Comparison of ENCODE assay signal across 2 cellular contexts in the genomic region with DNA sequence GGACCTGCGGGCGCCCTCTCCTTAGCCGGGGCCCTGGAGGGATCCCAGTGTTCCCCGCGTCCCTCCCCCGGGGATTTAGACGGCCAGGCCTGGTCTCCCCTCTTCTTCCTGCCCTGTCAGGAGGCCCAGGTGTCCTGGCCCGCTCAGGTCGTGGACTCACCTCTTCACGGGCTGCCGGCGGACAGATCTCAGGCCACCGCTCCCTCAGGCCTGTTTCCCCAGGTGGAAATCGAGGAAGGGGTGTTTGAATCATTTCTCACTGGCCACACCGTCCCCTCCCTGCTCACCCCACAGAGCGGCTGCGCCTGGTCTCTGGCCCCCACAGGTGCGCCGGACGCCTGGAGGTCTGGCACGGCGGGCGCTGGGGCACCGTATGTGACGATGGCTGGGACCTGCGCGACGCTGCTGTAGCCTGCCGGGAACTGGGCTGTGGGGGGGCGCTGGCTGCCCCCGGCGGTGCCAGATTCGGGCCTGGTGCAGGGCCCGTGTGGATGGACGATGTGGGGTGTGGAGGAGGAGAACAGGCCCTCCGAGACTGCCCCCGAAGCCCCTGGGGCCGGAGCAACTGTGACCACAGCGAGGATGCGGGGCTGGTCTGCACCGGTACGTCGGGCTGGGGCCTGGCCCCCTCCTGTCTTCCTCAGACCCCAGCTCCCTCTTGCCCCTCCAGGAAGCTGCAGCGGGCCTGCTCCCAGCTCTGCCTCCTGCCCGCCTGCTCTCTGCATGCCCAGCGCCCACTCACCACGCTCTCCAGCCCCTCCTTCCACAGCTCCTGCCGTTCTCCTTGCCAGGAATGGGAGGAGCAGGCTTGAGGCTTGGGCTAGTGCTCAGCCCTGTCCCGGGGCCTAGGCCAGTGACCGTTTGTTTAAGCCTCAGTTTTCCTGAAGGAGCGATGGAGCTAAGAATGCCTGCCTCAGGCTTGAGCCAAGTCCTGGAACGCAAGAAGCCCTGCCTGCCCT.
TF ChIP-seq lines count a peak whose summit lies in the region.

No MANE protein-coding gene starts in this region.

TF ChIP-seq in SK-N-SH treated with all-trans-retinoic acid at 6 μM for 48 hours, 23 proteins besides CTCF, POLR2A, EP300 and RAD21 (continued from another document):
- TF ChIP-seq CSDC2 (CRISPR knock-in tag; IDR thresholded peaks at IDR 0.05) (no peak), OSR1 (CRISPR knock-in tag; IDR thresholded peaks at IDR 0.05) (no peak), TSHZ2 (CRISPR knock-in tag; IDR thresholded peaks at IDR 0.05) (no peak), PPARA (CRISPR knock-in tag; IDR thresholded peaks at IDR 0.05; ENCODE audit: borderline replicate concordance) (no peak), TCF4 (CRISPR knock-in tag; IDR thresholded peaks at IDR 0.05; ENCODE audit: borderline replicate concordance) (no peak), ZNF70 (CRISPR knock-in tag; IDR thresholded peaks at IDR 0.05) (no peak), ZNF565 (CRISPR knock-in tag; conservative IDR thresholded peaks at IDR 0.05; ENCODE audit: low read depth) (no peak), ZFP30 (CRISPR knock-in tag; IDR thresholded peaks at IDR 0.05) (no peak), ESRRG (CRISPR knock-in tag; IDR thresholded peaks at IDR 0.05) (no peak), TOX (CRISPR knock-in tag; IDR thresholded peaks at IDR 0.05; ENCODE audit: borderline replicate concordance) (no peak)

TF ChIP-seq in SK-N-SH, 30 proteins besides CTCF, POLR2A, EP300 and RAD21 (continued from another document):
- TF ChIP-seq, protein P1, sequence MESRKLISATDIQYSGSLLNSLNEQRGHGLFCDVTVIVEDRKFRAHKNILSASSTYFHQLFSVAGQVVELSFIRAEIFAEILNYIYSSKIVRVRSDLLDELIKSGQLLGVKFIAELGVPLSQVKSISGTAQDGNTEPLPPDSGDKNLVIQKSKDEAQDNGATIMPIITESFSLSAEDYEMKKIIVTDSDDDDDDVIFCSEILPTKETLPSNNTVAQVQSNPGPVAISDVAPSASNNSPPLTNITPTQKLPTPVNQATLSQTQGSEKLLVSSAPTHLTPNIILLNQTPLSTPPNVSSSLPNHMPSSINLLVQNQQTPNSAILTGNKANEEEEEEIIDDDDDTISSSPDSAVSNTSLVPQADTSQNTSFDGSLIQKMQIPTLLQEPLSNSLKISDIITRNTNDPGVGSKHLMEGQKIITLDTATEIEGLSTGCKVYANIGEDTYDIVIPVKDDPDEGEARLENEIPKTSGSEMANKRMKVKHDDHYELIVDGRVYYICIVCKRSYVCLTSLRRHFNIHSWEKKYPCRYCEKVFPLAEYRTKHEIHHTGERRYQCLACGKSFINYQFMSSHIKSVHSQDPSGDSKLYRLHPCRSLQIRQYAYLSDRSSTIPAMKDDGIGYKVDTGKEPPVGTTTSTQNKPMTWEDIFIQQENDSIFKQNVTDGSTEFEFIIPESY (IDR thresholded peaks at IDR 0.05; ENCODE audit: borderline replicate concordance, low read depth), result no peak
- TF ChIP-seq USF2 (IDR thresholded peaks at IDR 0.05; ENCODE audit: borderline replicate concordance, low read depth, low read length) (no peak), EZH2phosphoT487 (IDR thresholded peaks at IDR 0.05; ENCODE audit: borderline replicate concordance, low read depth) (no peak), TAF1 (IDR thresholded peaks at IDR 0.05; ENCODE audit: borderline replicate concordance, low read depth, low read length) (no peak), RFX5 (IDR thresholded peaks at IDR 0.05; ENCODE audit: low read length) (no peak), CHD2 (IDR thresholded peaks at IDR 0.05; ENCODE audit: low read length, partially characterized antibody) (no peak), POLR2AphosphoS5 (IDR thresholded peaks at IDR 0.05; ENCODE audit: low read depth, low read length) (no peak), NRF1 (IDR thresholded peaks at IDR 0.05; ENCODE audit: low read depth, low read length) (no peak), GABPA (IDR thresholded peaks at IDR 0.05; ENCODE audit: low read depth) (no peak), GATA2 (CRISPR knock-in tag; IDR thresholded peaks at IDR 0.05) (no peak), YY1 (IDR thresholded peaks at IDR 0.05; ENCODE audit: low read depth) (no peak), JUND (IDR thresholded peaks at IDR 0.05) (no peak), SMC3 (IDR thresholded peaks at IDR 0.05; ENCODE audit: low read depth, low read length) (no peak)
- TF ChIP-seq, protein P2, sequence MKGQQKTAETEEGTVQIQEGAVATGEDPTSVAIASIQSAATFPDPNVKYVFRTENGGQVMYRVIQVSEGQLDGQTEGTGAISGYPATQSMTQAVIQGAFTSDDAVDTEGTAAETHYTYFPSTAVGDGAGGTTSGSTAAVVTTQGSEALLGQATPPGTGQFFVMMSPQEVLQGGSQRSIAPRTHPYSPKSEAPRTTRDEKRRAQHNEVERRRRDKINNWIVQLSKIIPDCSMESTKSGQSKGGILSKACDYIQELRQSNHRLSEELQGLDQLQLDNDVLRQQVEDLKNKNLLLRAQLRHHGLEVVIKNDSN (IDR thresholded peaks at IDR 0.05; ENCODE audit: borderline replicate concordance, low read depth), result no peak
- TF ChIP-seq, protein P3, sequence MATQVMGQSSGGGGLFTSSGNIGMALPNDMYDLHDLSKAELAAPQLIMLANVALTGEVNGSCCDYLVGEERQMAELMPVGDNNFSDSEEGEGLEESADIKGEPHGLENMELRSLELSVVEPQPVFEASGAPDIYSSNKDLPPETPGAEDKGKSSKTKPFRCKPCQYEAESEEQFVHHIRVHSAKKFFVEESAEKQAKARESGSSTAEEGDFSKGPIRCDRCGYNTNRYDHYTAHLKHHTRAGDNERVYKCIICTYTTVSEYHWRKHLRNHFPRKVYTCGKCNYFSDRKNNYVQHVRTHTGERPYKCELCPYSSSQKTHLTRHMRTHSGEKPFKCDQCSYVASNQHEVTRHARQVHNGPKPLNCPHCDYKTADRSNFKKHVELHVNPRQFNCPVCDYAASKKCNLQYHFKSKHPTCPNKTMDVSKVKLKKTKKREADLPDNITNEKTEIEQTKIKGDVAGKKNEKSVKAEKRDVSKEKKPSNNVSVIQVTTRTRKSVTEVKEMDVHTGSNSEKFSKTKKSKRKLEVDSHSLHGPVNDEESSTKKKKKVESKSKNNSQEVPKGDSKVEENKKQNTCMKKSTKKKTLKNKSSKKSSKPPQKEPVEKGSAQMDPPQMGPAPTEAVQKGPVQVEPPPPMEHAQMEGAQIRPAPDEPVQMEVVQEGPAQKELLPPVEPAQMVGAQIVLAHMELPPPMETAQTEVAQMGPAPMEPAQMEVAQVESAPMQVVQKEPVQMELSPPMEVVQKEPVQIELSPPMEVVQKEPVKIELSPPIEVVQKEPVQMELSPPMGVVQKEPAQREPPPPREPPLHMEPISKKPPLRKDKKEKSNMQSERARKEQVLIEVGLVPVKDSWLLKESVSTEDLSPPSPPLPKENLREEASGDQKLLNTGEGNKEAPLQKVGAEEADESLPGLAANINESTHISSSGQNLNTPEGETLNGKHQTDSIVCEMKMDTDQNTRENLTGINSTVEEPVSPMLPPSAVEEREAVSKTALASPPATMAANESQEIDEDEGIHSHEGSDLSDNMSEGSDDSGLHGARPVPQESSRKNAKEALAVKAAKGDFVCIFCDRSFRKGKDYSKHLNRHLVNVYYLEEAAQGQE (IDR thresholded peaks at IDR 0.05; ENCODE audit: low read depth, low read length), result no peak
